In genomic region chr11:113675003-113675471, GRCh38 we compare ENCODE assay signal across 9 cellular contexts. TPM values are rescaled to one million over a fixed set of nuclear protein-coding genes. Genes with fewer than 3 reads are reported as not detected.
DNase-seq lines count a peak whose midpoint lies in the region; ATAC-seq and TF ChIP-seq lines count a peak whose summit lies in the region.
"Had no signal": no experiment of that assay in that cellular context is flagged by ENCODE, and none has a peak within 500 bp of the region (broad histone marks: within the 10 kb centered on the region; RNA-seq: fewer than 3 reads in every experiment).

No MANE protein-coding gene starts in this region.

- peaks cover 16% of the 10 kb centered on the region for H3K4me1 Mint-ChIP-seq in WTC11

- WGBS in mesendoderm (ENCODE audit: extremely low coverage, insufficient coverage, low lambda C conversion rate) = no CpG with 5 or more reads among the region's 4 CpGs

- no peak overlapping the region for H3K9ac ChIP-seq in mesendoderm (ENCODE audit: low read length)

- no peak overlapping the region for H3K18ac ChIP-seq in mesendoderm (ENCODE audit: low read length)

- H3K56ac ChIP-seq in mesendoderm (ENCODE audit: low read length) = no peak overlapping the region

- H3K79me2 ChIP-seq in mesendoderm (ENCODE audit: control insufficient read depth, insufficient read depth, low read length) = no peaks in the 10 kb centered on the region

- no peak overlapping the region for H2BK15ac ChIP-seq in mesendoderm (replicated peaks; ENCODE audit: low read depth)

- DNase-seq in RWPE1 (ENCODE audit: low spot score) (peak; percentile 38), myocyte (ENCODE audit: low read depth) (peak; percentile 97), NCI-H1417 treated with DMSO at 0.1 percent for 48 hours (lab: John Stamatoyannopoulos, UW) (no peak), WTC11 (ENCODE audit: low spot score) (no peak), mesendoderm (no peak), dedifferentiated amniotic fluid mesenchymal stem cell (ENCODE audit: extremely low spot score) (no peak)

- CTCF ChIA-PET in RWPE1 (lab: Yijun Ruan, JAX) = interaction anchor here (0.6 kb wide), 1 partner anchor 11 kb away, joined by 3 read pairs; no protein-coding TSS in a partner anchor
- CTCF ChIA-PET in WTC11 (lab: Charles Lee) = no interaction called here

- no peak overlapping the region for H3K27ac Mint-ChIP-seq in WTC11

- no peak overlapping the region for H4K8ac ChIP-seq in mesendoderm (ENCODE audit: low read depth, low read length)

- H2BK120ac ChIP-seq in mesendoderm (ENCODE audit: low read depth, low read length) = no peak overlapping the region

- H3K27ac ChIP-seq in RWPE1 (no peak overlapping the region), mesendoderm (ENCODE audit: low read depth, low read length) (no peak overlapping the region)

- no peak overlapping the region for H3K4me2 ChIP-seq in mesendoderm (ENCODE audit: low read length)

- H2BK5ac ChIP-seq in mesendoderm (ENCODE audit: low read length) = no peak overlapping the region

- H4K5ac ChIP-seq in mesendoderm (ENCODE audit: low read length) = no peak overlapping the region

- H3K4ac ChIP-seq in mesendoderm (ENCODE audit: low read depth, low read length) = no peak overlapping the region

- H3K36me3 Mint-ChIP-seq in WTC11 = no peaks in the 10 kb centered on the region

- no peak overlapping the region for H3K23ac ChIP-seq in mesendoderm (ENCODE audit: low read length)

- no peaks in the 10 kb centered on the region for H3K27me3 ChIP-seq in mesendoderm (ENCODE audit: insufficient read depth, low read length, poor library complexity)

- peaks cover 2% of the 10 kb centered on the region; the same call in 1 of the 2 replicates for H3K27me3 Mint-ChIP-seq in WTC11 (ENCODE audit: low read depth)

- H3K36me3 ChIP-seq in mesendoderm (ENCODE audit: control insufficient read depth, insufficient read depth, low read length) = no peaks in the 10 kb centered on the region

- no peak overlapping the region for H3K4me3 ChIP-seq in mesendoderm (ENCODE audit: low read length)
- H3K4me3 ChIP-seq: lung had no signal

- H2AK5ac ChIP-seq in mesendoderm (ENCODE audit: low read length) = no peak overlapping the region

- no peaks in the 10 kb centered on the region for H3K4me1 ChIP-seq in mesendoderm (ENCODE audit: control insufficient read depth, low read depth, low read length)

- ATAC-seq in GM18870 (IDR thresholded peaks at IDR 0.05; ENCODE audit: unreplicated experiment) (peak; percentile 90), HG02642 (IDR thresholded peaks at IDR 0.05; ENCODE audit: poor library complexity, unreplicated experiment) (peak; percentile 86), WTC11 (no peak)

- POLR2A ChIA-PET in RWPE1 (lab: Yijun Ruan, JAX; ENCODE audit: low non-redundant PET) (no interaction called here), WTC11 (lab: Charles Lee) (no interaction called here)

- H3K9me3 Mint-ChIP-seq in WTC11 = no peaks in the 10 kb centered on the region

- no peaks in the 10 kb centered on the region for H3K79me1 ChIP-seq in mesendoderm (ENCODE audit: low read length)

- no peak overlapping the region for H3K4me3 Mint-ChIP-seq in WTC11

- TF ChIP-seq CTCF in RWPE1 (conservative IDR thresholded peaks at IDR 0.05; ENCODE audit: low read depth) = no peak
- no peak for TF ChIP-seq CTCF in WTC11 (IDR thresholded peaks at IDR 0.05)

TF ChIP-seq in WTC11, 78 proteins besides CTCF, POLR2A, EP300 and RAD21:
- TF ChIP-seq MYBL2 (CRISPR knock-in tag; IDR thresholded peaks at IDR 0.05) = no peak
- no peak for TF ChIP-seq E2F1 (CRISPR knock-in tag; IDR thresholded peaks at IDR 0.05)
- TF ChIP-seq, protein P1, sequence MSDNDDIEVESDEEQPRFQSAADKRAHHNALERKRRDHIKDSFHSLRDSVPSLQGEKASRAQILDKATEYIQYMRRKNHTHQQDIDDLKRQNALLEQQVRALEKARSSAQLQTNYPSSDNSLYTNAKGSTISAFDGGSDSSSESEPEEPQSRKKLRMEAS (CRISPR knock-in tag; IDR thresholded peaks at IDR 0.05) = no peak
- TF ChIP-seq HMGA2 (CRISPR knock-in tag; IDR thresholded peaks at IDR 0.05) = no peak
- TF ChIP-seq TEAD4 (CRISPR knock-in tag; IDR thresholded peaks at IDR 0.05) = no peak
- no peak for TF ChIP-seq CREB1 (CRISPR knock-in tag; IDR thresholded peaks at IDR 0.05)
- no peak for TF ChIP-seq RORB (CRISPR knock-in tag; IDR thresholded peaks at IDR 0.05)
- TF ChIP-seq RELA (CRISPR knock-in tag; IDR thresholded peaks at IDR 0.05; ENCODE audit: borderline replicate concordance) = no peak
- no peak for TF ChIP-seq GTF2I (CRISPR knock-in tag; conservative IDR thresholded peaks at IDR 0.05)
- no peak for TF ChIP-seq JUN (CRISPR knock-in tag; IDR thresholded peaks at IDR 0.05)
- no peak for TF ChIP-seq MXD4 (CRISPR knock-in tag; IDR thresholded peaks at IDR 0.05; ENCODE audit: borderline replicate concordance)
- TF ChIP-seq, protein P2, sequence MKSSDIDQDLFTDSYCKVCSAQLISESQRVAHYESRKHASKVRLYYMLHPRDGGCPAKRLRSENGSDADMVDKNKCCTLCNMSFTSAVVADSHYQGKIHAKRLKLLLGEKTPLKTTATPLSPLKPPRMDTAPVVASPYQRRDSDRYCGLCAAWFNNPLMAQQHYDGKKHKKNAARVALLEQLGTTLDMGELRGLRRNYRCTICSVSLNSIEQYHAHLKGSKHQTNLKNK (CRISPR knock-in tag; IDR thresholded peaks at IDR 0.05) = no peak
- TF ChIP-seq SP1 (CRISPR knock-in tag; conservative IDR thresholded peaks at IDR 0.05) = no peak
- TF ChIP-seq PRRX2 (CRISPR knock-in tag; IDR thresholded peaks at IDR 0.05) = no peak
- no peak for TF ChIP-seq SMAD4 (CRISPR knock-in tag; IDR thresholded peaks at IDR 0.05)

RNA-seq across cellular contexts. Expression of gene TMPRSS5, which starts 31.1 kb away (rescaled TPM):
- total RNA-seq in myocyte (0.48 and 0.99 TPM in 2 replicates), WTC11 (2021) (0.85 to 1.7 TPM (median 1.1 TPM) in 3 replicates)
- 2.4 TPM for polyA plus RNA-seq in myocyte (2012)
- 0.27 TPM for polyA plus RNA-seq in mesendoderm (2013, experiment 1 of 2)
- 0.10 TPM for polyA plus RNA-seq in mesendoderm (2013, experiment 2 of 2)

Comparison
In these comparisons a context has a peak if more than half of its experiments do, and no peak if none do; other contexts are left out.
1. DNase-seq: peak in RWPE1 (single experiment) and myocyte (single experiment); none in NCI-H1417 treated with DMSO at 0.1 percent for 48 hours (single experiment), WTC11 (single experiment), mesendoderm (single experiment) and dedifferentiated amniotic fluid mesenchymal stem cell (single experiment).